In genomic region chr2:25280066-25280687, GRCh38 we compare ENCODE assay signal across 16 cellular contexts.
A peak's percentile ranks its signal among the peaks of the same experiment; 100 is the strongest.
DNase-seq lines count a peak whose midpoint lies in the region; ATAC-seq, FAIRE-seq and TF ChIP-seq lines count a peak whose summit lies in the region.
"Had no signal": no experiment of that assay in that cellular context is flagged by ENCODE, and none has a peak within 500 bp of the region (broad histone marks: within the 10 kb centered on the region; RNA-seq: fewer than 3 reads in every experiment).

No MANE protein-coding gene starts in this region.

- H3K9me3 ChIP-seq in SJCRH30 (replicated peaks) (no peaks in the 10 kb centered on the region), stomach smooth muscle (ENCODE audit: control insufficient read depth in 2 of 2, low read length in 2 of 2) (no peaks in the 10 kb centered on the region)
- H3K9me3 ChIP-seq: tibial nerve had no signal

- POLR2A ChIA-PET in activated CD4-positive, alpha-beta T cell treated with anti-CD3 and anti-CD28 coated beads, Interleukin-2, amount 10 ng/mL, durations not matched to agents 7 days and 5 days (lab: Charles Lee), result no interaction called here
- POLR2A ChIA-PET in activated CD4-positive, alpha-beta T cell treated with anti-CD3 and anti-CD28 coated beads for 36 hours (lab: Charles Lee), result no interaction called here

- CTCF ChIA-PET in activated CD4-positive, alpha-beta T cell treated with anti-CD3 and anti-CD28 coated beads, Interleukin-2, amount 10 ng/mL, durations not matched to agents 7 days and 5 days (lab: Charles Lee), result interaction anchor here (0.6 to 1.5 kb wide), 2 partner anchors 13 to 73 kb away, joined by 3 to 4 read pairs; no protein-coding TSS in a partner anchor
- CTCF ChIA-PET in activated CD4-positive, alpha-beta T cell treated with anti-CD3 and anti-CD28 coated beads for 36 hours (lab: Charles Lee), result interaction anchor here (0.7 to 0.9 kb wide), 2 partner anchors 10 to 159 kb away, joined by 3 read pairs; no protein-coding TSS in a partner anchor

- DNase-seq in activated CD4-positive, alpha-beta T cell treated with anti-CD3 and anti-CD28 coated beads, Interleukin-2, amount 10 ng/mL, durations not matched to agents 7 days and 5 days, result no peak
- DNase-seq in activated CD4-positive, alpha-beta T cell treated with anti-CD3 and anti-CD28 coated beads for 36 hours, result no peak
- DNase-seq in SJCRH30 (no peak), epithelial cell of prostate (ENCODE audit: low read depth, low spot score) (no peak), SHP77 treated with DMSO at 0.1 percent for 48 hours (lab: John Stamatoyannopoulos, UW) (no peak), NCI-H1417 (lab: John Stamatoyannopoulos, UW) (no peak), H54 (ENCODE audit: insufficient read length, low spot score) (no peak)
- DNase-seq: activated T-cell treated with anti-CD3 and anti-CD28 coated beads, Interleukin-2, amount 50 U/mL, for 4 hours; DND-41; KBM-7; NCI-H2171 treated with DMSO at 0.1 percent for 48 hours had no signal

- H3K9ac ChIP-seq in stomach smooth muscle (ENCODE audit: low read length in 2 of 2), result no peak overlapping the region

- H3K36me3 ChIP-seq in SJCRH30 (peaks cover 34% of the 10 kb centered on the region), stomach smooth muscle (ENCODE audit: control insufficient read depth in 2 of 2, insufficient read depth in 2 of 2, low read length in 2 of 2) (peaks cover 24% of the 10 kb centered on the region in 2 donors)

- peak overlapping the region; percentile 92 for H3K27ac ChIP-seq in SJCRH30
- peak overlapping the region; percentile 90 for H3K27ac ChIP-seq in epithelial cell of prostate
- peak overlapping the region; percentile 77 for H3K27ac ChIP-seq in stomach smooth muscle (ENCODE audit: low read length)

- H3K4me1 Mint-ChIP-seq in activated CD4-positive, alpha-beta T cell treated with anti-CD3 and anti-CD28 coated beads, Interleukin-2, amount 10 ng/mL, durations not matched to agents 7 days and 5 days, result peaks cover 64% of the 10 kb centered on the region
- peaks cover 58% of the 10 kb centered on the region for H3K4me1 Mint-ChIP-seq in activated CD4-positive, alpha-beta T cell treated with anti-CD3 and anti-CD28 coated beads for 36 hours

- H3K4me1 ChIP-seq in SJCRH30, result peaks cover 31% of the 10 kb centered on the region
- H3K4me1 ChIP-seq in stomach smooth muscle (ENCODE audit: control insufficient read depth, insufficient read depth, low read length), result peaks cover 46% of the 10 kb centered on the region

- H3K4me3 Mint-ChIP-seq in activated CD4-positive, alpha-beta T cell treated with anti-CD3 and anti-CD28 coated beads, Interleukin-2, amount 10 ng/mL, durations not matched to agents 7 days and 5 days, result no peak overlapping the region
- H3K4me3 Mint-ChIP-seq in activated CD4-positive, alpha-beta T cell treated with anti-CD3 and anti-CD28 coated beads for 36 hours, result no peak overlapping the region
- H3K4me3 Mint-ChIP-seq: activated T-cell treated with anti-CD3 and anti-CD28 coated beads, Interleukin-2, amount 50 U/mL, for 4 hours; central memory CD8-positive, alpha-beta T cell; mesothelial cell of epicardium had no signal

- TF ChIP-seq POLR2A in H54 (IDR thresholded peaks at IDR 0.05; ENCODE audit: low read depth, low read length), result no peak

- no peak for ATAC-seq in activated CD4-positive, alpha-beta T cell treated with anti-CD3 and anti-CD28 coated beads for 36 hours
- ATAC-seq: activated T-cell treated with anti-CD3 and anti-CD28 coated beads, Interleukin-2, amount 50 U/mL, for 4 hours; Panc1 had no signal

- no peak for FAIRE-seq in H54 (lab: Jason Lieb, UNC)

- H3K27me3 ChIP-seq in SJCRH30 (no peaks in the 10 kb centered on the region), stomach smooth muscle (ENCODE audit: control insufficient read depth in 1 of 2, insufficient read depth in 2 of 2, low read length in 2 of 2) (no peaks in the 10 kb centered on the region)
- H3K27me3 ChIP-seq: tibial nerve had no signal

- peaks cover 31% of the 10 kb centered on the region for H3K36me3 Mint-ChIP-seq in activated CD4-positive, alpha-beta T cell treated with anti-CD3 and anti-CD28 coated beads, Interleukin-2, amount 10 ng/mL, durations not matched to agents 7 days and 5 days (ENCODE audit: low read depth)
- H3K36me3 Mint-ChIP-seq in activated CD4-positive, alpha-beta T cell treated with anti-CD3 and anti-CD28 coated beads for 36 hours (ENCODE audit: low read depth), result peaks cover 38% of the 10 kb centered on the region

- no peak overlapping the region for H3K4me3 ChIP-seq in SJCRH30
- no peak overlapping the region for H3K4me3 ChIP-seq in stomach smooth muscle (ENCODE audit: low read length in 2 of 2)
- H3K4me3 ChIP-seq: tibial nerve had no signal

- intact Hi-C loops in activated CD4-positive, alpha-beta T cell treated with anti-CD3 and anti-CD28 coated beads for 36 hours (cut with DNase I, micrococcal nuclease), result no loop called here

- peak overlapping the region; percentile 57 for H3K27ac Mint-ChIP-seq in activated CD4-positive, alpha-beta T cell treated with anti-CD3 and anti-CD28 coated beads, Interleukin-2, amount 10 ng/mL, durations not matched to agents 7 days and 5 days
- no peak overlapping the region for H3K27ac Mint-ChIP-seq in activated CD4-positive, alpha-beta T cell treated with anti-CD3 and anti-CD28 coated beads for 36 hours

- no peaks in the 10 kb centered on the region for H3K27me3 Mint-ChIP-seq in activated CD4-positive, alpha-beta T cell treated with anti-CD3 and anti-CD28 coated beads, Interleukin-2, amount 10 ng/mL, durations not matched to agents 7 days and 5 days
- no peaks in the 10 kb centered on the region for H3K27me3 Mint-ChIP-seq in activated CD4-positive, alpha-beta T cell treated with anti-CD3 and anti-CD28 coated beads for 36 hours
- H3K27me3 Mint-ChIP-seq: central memory CD8-positive, alpha-beta T cell had no signal

- no peaks in the 10 kb centered on the region for H3K9me3 Mint-ChIP-seq in activated CD4-positive, alpha-beta T cell treated with anti-CD3 and anti-CD28 coated beads, Interleukin-2, amount 10 ng/mL, durations not matched to agents 7 days and 5 days
- no peaks in the 10 kb centered on the region for H3K9me3 Mint-ChIP-seq in activated CD4-positive, alpha-beta T cell treated with anti-CD3 and anti-CD28 coated beads for 36 hours (ENCODE audit: low read depth)
- H3K9me3 Mint-ChIP-seq: activated T-cell treated with anti-CD3 and anti-CD28 coated beads, Interleukin-2, amount 50 U/mL, for 4 hours; central memory CD8-positive, alpha-beta T cell; mesothelial cell of epicardium had no signal
